In the genomic region with DNA sequence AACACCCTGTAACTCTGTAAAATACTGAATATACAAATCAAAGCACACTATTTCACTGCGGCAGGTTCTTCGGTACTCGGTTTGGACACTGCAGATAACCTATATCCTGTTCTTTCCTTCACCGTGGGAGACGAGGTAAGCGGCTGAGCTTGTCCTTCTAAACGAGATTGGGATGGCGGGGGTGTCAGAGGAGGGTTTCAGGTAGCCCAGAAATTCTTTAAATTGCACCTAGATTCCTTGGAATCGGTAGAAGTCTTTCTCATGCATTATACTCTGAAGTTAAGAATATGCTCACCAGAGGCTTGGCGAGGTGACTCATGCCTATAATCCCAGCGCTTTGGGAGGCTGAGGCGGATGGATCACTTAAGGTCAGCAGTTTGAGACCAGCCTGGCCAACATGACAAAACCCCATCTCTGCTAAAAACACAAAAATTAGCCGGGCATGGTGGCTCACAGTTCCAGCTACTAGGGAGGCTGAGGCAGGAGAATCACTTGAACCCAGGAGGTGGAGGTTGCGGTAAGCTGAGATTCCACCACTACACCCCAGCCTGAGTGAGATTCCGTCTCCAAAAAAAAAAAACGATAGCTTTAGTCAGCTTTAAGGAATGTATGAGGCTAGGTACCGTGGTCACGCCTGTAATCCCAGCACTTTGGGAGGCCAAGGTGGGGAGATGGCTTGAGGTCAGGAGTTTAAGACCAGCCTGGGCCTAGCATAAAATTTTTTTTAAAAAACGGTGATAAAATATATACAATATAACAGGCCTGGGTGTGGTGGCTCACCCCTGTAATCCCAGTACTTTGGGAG, we compare ENCODE assay signal across 1 cellular context.
TF ChIP-seq lines count a peak whose summit lies in the region.

No MANE protein-coding gene starts in this region.

TF ChIP-seq in IMR-90, 13 proteins besides CTCF, POLR2A, EP300 and RAD21 (continued from another document):
- no peak for TF ChIP-seq SMC3 (IDR thresholded peaks at IDR 0.05; ENCODE audit: low read depth, low read length)
- no peak for TF ChIP-seq CEBPB (IDR thresholded peaks at IDR 0.05; ENCODE audit: low read depth, low read length)
- TF ChIP-seq BHLHE40 (IDR thresholded peaks at IDR 0.05; ENCODE audit: low read depth, low read length), result no peak
